In genomic region chr2:98608962-98609604, GRCh38 we compare ENCODE assay signal across 8 cellular contexts. TPM values are rescaled to one million over a fixed set of nuclear protein-coding genes. Genes with fewer than 3 reads are reported as not detected.
DNase-seq lines count a peak whose midpoint lies in the region; ATAC-seq and TF ChIP-seq lines count a peak whose summit lies in the region.

No MANE protein-coding gene starts in this region.

- RAD21 ChIA-PET in HCT116 (lab: Charles Lee; ENCODE audit: low non-redundant PET in 1 of 2, low total read pairs in 2 of 2, uncharacterized antibody in 2 of 2, unreplicated experiment in 2 of 2): no interaction called here

- DNase-seq in COLO668 (lab: John Stamatoyannopoulos, UW; ENCODE audit: unreplicated experiment) (peak; percentile 24), HCT116 (ENCODE audit: low read depth, low spot score) (no peak), SK-N-SH (peak; percentile 71), epithelial cell of proximal tubule (ENCODE audit: low read depth) (peak; percentile 6), NCI-H2029 treated with DMSO at 0.1 percent for 48 hours (lab: John Stamatoyannopoulos, UW) (no peak)
- no peak for DNase-seq in activated CD8-positive, alpha-beta memory T cell treated with anti-CD3 and anti-CD28 coated beads for 24 hours

- TF ChIP-seq POLR2A in HCT116 (IDR thresholded peaks at IDR 0.05; ENCODE audit: borderline replicate concordance, extremely low read depth, insufficient read depth, insufficient read length): no peak

- BruUV-seq in HCT116 (replicated peaks; lab: Mats Ljungman, UMichigan): TSS peak; percentile 54

- H2AFZ ChIP-seq in HCT116 (ENCODE audit: low read depth, low read length, poor library complexity, severe bottlenecking) (peak overlapping the region; percentile 47), SK-N-SH (ENCODE audit: low read depth) (peak overlapping the region; percentile 82)

- H3K79me2 ChIP-seq in HCT116 (ENCODE audit: insufficient read depth, low read length) (peaks cover 71% of the 10 kb centered on the region), SK-N-SH (ENCODE audit: insufficient read depth) (peaks cover 69% of the 10 kb centered on the region)

- peak overlapping the region; percentile 95 for H3K4me2 ChIP-seq in HCT116 (ENCODE audit: low read length)
- peak overlapping the region; percentile 71 for H3K4me2 ChIP-seq in SK-N-SH

- H3F3A ChIP-seq in SK-N-SH (replicated peaks; ENCODE audit: insufficient read depth): no peaks in the 10 kb centered on the region

- TF ChIP-seq CTCF in HCT116 (IDR thresholded peaks at IDR 0.05 in 2 of 3, conservative IDR thresholded peaks at IDR 0.05 in 1 of 3; ENCODE audit: borderline replicate concordance in 1 of 3, insufficient read depth in 1 of 3, low read depth in 2 of 3, low read length in 2 of 3) (no peak), SK-N-SH (IDR thresholded peaks at IDR 0.05) (no peak), epithelial cell of proximal tubule (conservative IDR thresholded peaks at IDR 0.05; ENCODE audit: low read depth, low read length) (no peak)

- no peaks in the 10 kb centered on the region for H4K20me1 ChIP-seq in HCT116 (ENCODE audit: insufficient read depth)
- no peaks in the 10 kb centered on the region; the same call in 1 of the 2 replicates for H4K20me1 ChIP-seq in SK-N-SH (ENCODE audit: insufficient read depth)

- ATAC-seq in HCT116 (0 out of 2 replicates have a peak, but pooled peaks have one; percentile 14), HG03175 (IDR thresholded peaks at IDR 0.05; ENCODE audit: unreplicated experiment) (no peak)

- H3K36me3 ChIP-seq in HCT116 (ENCODE audit: control insufficient read depth in 1 of 2, insufficient read depth in 2 of 2, low read length in 2 of 2) (peaks cover 12 to 22% of the 10 kb centered on the region in 2 experiments; a peak in 2 of 4 replicates), SK-N-SH (replicated peaks in 1 of 2; ENCODE audit: control insufficient read depth in 1 of 2, insufficient read depth in 2 of 2, low read length in 1 of 2) (peaks cover 34 to 39% of the 10 kb centered on the region in 2 experiments), muscle layer of duodenum (ENCODE audit: control insufficient read depth in 1 of 2, insufficient read depth in 2 of 2, low read length in 2 of 2) (peaks cover 15 to 26% of the 10 kb centered on the region in 2 donors)

- TF ChIP-seq RAD21 in HCT116 (IDR thresholded peaks at IDR 0.05; ENCODE audit: low read depth) (no peak), SK-N-SH (IDR thresholded peaks at IDR 0.05; ENCODE audit: low read length) (no peak)

- H3K9ac ChIP-seq in HCT116 (ENCODE audit: low read length) (peak overlapping the region; percentile 96), SK-N-SH (peak overlapping the region; percentile 93)

- H3K9me2 ChIP-seq in HCT116 (ENCODE audit: insufficient read depth) (no peaks in the 10 kb centered on the region), SK-N-SH (no peaks in the 10 kb centered on the region)

- CTCF ChIA-PET in HCT116 (lab: Charles Lee): no interaction called here
- CTCF ChIA-PET in SK-N-SH (lab: Yijun Ruan, JAX): interaction anchor here (0.8 to 1.6 kb wide), 4 partner anchors 32 to 228 kb away, joined by 3 to 5 read pairs (median 3); no protein-coding TSS in a partner anchor

- H3K27me3 ChIP-seq in HCT116 (ENCODE audit: insufficient read depth, low read length) (no peaks in the 10 kb centered on the region), SK-N-SH (ENCODE audit: insufficient read depth) (no peaks in the 10 kb centered on the region), muscle layer of duodenum (ENCODE audit: low read depth, low read length) (no peaks in the 10 kb centered on the region)

- peak overlapping the region; percentile 51 to 95 for H3K4me3 ChIP-seq in HCT116 (replicated peaks in 1 of 2; ENCODE audit: low read depth in 1 of 2, low read length in 2 of 2)
- H3K4me3 ChIP-seq in SK-N-SH (ENCODE audit: low read depth in 2 of 2, low read length in 1 of 2): peak overlapping the region; percentile 79 to 98
- peak overlapping the region; percentile 89 for H3K4me3 ChIP-seq in epithelial cell of proximal tubule (ENCODE audit: low read depth, low read length)
- peak overlapping the region; percentile 97 for H3K4me3 ChIP-seq in muscle layer of duodenum (ENCODE audit: low read depth in 1 of 2, low read length in 2 of 2)

- H3K9me3 ChIP-seq in HCT116 (ENCODE audit: control insufficient read depth in 1 of 2, insufficient read depth in 1 of 2, low read depth in 1 of 2, low read length in 2 of 2): no peaks in the 10 kb centered on the region
- no peaks in the 10 kb centered on the region for H3K9me3 ChIP-seq in SK-N-SH
- no peaks in the 10 kb centered on the region for H3K9me3 ChIP-seq in muscle layer of duodenum (ENCODE audit: control insufficient read depth in 1 of 2, low read length in 2 of 2)

- intact Hi-C loops in HCT116 (cut with micrococcal nuclease): no loop called here

- H3K4me1 ChIP-seq in HCT116 (ENCODE audit: control insufficient read depth in 1 of 2, insufficient read depth in 2 of 2, low read length in 2 of 2) (peaks cover 7 to 22% of the 10 kb centered on the region in 2 experiments; a peak in 3 of 4 replicates), SK-N-SH (ENCODE audit: control insufficient read depth in 1 of 2, insufficient read depth in 2 of 2, low read depth in 1 of 2, low read length in 1 of 2) (peaks cover 5 to 53% of the 10 kb centered on the region in 2 experiments; a peak in 3 of 4 replicates), muscle layer of duodenum (ENCODE audit: control insufficient read depth in 1 of 2, insufficient read depth in 2 of 2, low read length in 2 of 2) (peaks cover 28 to 54% of the 10 kb centered on the region in 2 donors)

- 9% methylated on average over 15 of the region's 29 CpGs for WGBS in SK-N-SH (ENCODE audit: low lambda C conversion rate)

- POLR2A ChIA-PET in HCT116 (lab: Charles Lee) (no interaction called here), SK-N-SH (lab: Yijun Ruan, JAX) (interaction anchor here (0.6 to 0.9 kb wide), 2 partner anchors 13 to 24 kb away, joined by 3 to 4 read pairs; no protein-coding TSS in a partner anchor)

- peak overlapping the region; percentile 77 for H3K27ac ChIP-seq in HCT116 (ENCODE audit: low read depth, low read length)
- peak overlapping the region; percentile 82 to 93 for H3K27ac ChIP-seq in SK-N-SH (ENCODE audit: low read depth in 2 of 2, low read length in 1 of 2)
- H3K27ac ChIP-seq in muscle layer of duodenum (ENCODE audit: low read length): peak overlapping the region; percentile 96

- no peak for TF ChIP-seq EP300 in SK-N-SH (IDR thresholded peaks at IDR 0.05; ENCODE audit: borderline replicate concordance in 1 of 2, low read depth in 1 of 2, low read length in 1 of 2)

TF ChIP-seq in HCT116, 20 proteins besides CTCF, POLR2A, EP300 and RAD21 (continues in another document):
- TF ChIP-seq ELF1 (IDR thresholded peaks at IDR 0.05; ENCODE audit: borderline replicate concordance, low read depth) (no peak), JUND (IDR thresholded peaks at IDR 0.05) (no peak), EZH2 (IDR thresholded peaks at IDR 0.05) (no peak)

TF ChIP-seq in SK-N-SH, 30 proteins besides CTCF, POLR2A, EP300 and RAD21:
- TF ChIP-seq RCOR1 (IDR thresholded peaks at IDR 0.05; ENCODE audit: low read length): no peak

RNA-seq across cellular contexts. Expression of gene UNC50, which starts 0.7 kb away (rescaled TPM):
- total RNA-seq in HCT116 (2021; ENCODE audit: unreplicated experiment): 33.0 TPM
- 17.8 and 21.7 TPM in 2 replicates for polyA plus RNA-seq in HCT116 (2012)
- polyA plus RNA-seq in SK-N-SH (2012; rRNA removed): 46.9 and 62.0 TPM in 2 replicates
- polyA plus RNA-seq in SK-N-SH (2012; cell fraction: cytosol; rRNA removed): 67.1 and 86.3 TPM in 2 replicates
- polyA plus RNA-seq in SK-N-SH (2012; cell fraction: nucleus; rRNA removed): 53.8 and 64.5 TPM in 2 replicates
- 35.3 and 43.0 TPM in 2 replicates for total RNA-seq in epithelial cell of proximal tubule

RNA-seq across cellular contexts. Expression of gene COA5, which starts 0.8 kb away (rescaled TPM):
- total RNA-seq in HCT116 (2021; ENCODE audit: unreplicated experiment): 18.6 TPM
- polyA plus RNA-seq in HCT116 (2012): 15.1 and 18.6 TPM in 2 replicates
- 39.9 and 40.3 TPM in 2 replicates for polyA plus RNA-seq in SK-N-SH (2012; rRNA removed)
- 42.1 and 50.6 TPM in 2 replicates for polyA plus RNA-seq in SK-N-SH (2012; cell fraction: cytosol; rRNA removed)
- polyA plus RNA-seq in SK-N-SH (2012; cell fraction: nucleus; rRNA removed): 25.5 and 57.8 TPM in 2 replicates
- 9.3 and 16.5 TPM in 2 replicates for total RNA-seq in epithelial cell of proximal tubule

Comparison
In these comparisons a context has a peak if more than half of its experiments do, and no peak if none do; other contexts are left out.
1. DNase-seq: peak in COLO668 (single experiment), SK-N-SH (single experiment) and epithelial cell of proximal tubule (single experiment); none in HCT116 (single experiment), NCI-H2029 treated with DMSO at 0.1 percent for 48 hours (single experiment) and activated CD8-positive, alpha-beta memory T cell treated with anti-CD3 and anti-CD28 coated beads for 24 hours (single experiment).
2. Peak in every context shown above with its lines, with median percentiles within 50 percentile points of each other: H3K27ac ChIP-seq and H3K4me3 ChIP-seq.